29 cellular contexts compared by ENCODE assay signal in the genomic region with DNA sequence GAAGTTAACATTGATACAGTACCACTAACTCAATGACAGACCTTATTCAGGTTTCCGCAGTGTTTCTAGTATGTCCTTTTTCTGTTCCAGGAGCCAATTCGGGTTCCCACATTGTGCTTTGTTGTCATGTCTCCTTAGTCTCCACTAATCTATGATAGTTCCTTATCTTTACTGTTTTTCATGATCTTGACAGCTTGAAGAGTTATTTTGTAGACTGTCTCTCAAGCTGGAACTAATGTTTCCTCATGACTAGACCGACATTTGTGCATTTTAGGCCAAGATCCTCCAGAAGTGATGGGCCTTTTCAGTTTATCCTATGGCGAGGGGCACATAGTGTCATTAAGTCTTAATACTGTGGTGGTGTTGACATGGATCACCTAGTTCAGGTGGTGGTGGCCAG.
"Had no signal": no experiment of that assay in that cellular context is flagged by ENCODE, and none has a peak within 500 bp of the region (broad histone marks: within the 10 kb centered on the region; RNA-seq: fewer than 3 reads in every experiment).

No MANE protein-coding gene starts in this region.

- H3K4me3 ChIP-seq: stomach, suprapubic skin, testis, thoracic aorta, thyroid gland, tibial artery, tibial nerve, transverse colon, upper lobe of left lung, upper lobe of right lung, uterus, vagina had no signal

- H3K36me3 ChIP-seq: stomach, suprapubic skin, thoracic aorta, thyroid gland, tibial artery, tibial nerve, transverse colon, upper lobe of left lung, upper lobe of right lung, uterus, vagina had no signal

- DNase-seq: stimulated activated CD4-positive, alpha-beta T cell treated with anti-CD3 and anti-CD28 coated beads, Interleukin-2, amount 100 ng/mL, for 48 hours; stimulated activated CD4-positive, alpha-beta T cell treated with anti-CD3 and anti-CD28 coated beads, Interleukin-4, amount 100 ng/mL, for 1 hour; stimulated activated CD4-positive, alpha-beta T cell treated with anti-CD3 and anti-CD28 coated beads, Interleukin-4, amount 100 ng/mL, for 24 hours; stimulated activated CD4-positive, alpha-beta T cell treated with anti-CD3 and anti-CD28 coated beads, Interleukin-4, amount 100 ng/mL, for 4 hours; stimulated activated CD8-positive, alpha-beta memory T cell treated with anti-CD3 and anti-CD28 coated beads, Interleukin-4, amount 100 ng/mL, for 48 hours; stimulated activated naive B cell treated with anti-CD40 and anti-IgM and Interleukin-4, amounts not matched to agents 10 μg/mL and 1 μg/mL and 100 μg/mL, for 72 hours; stimulated activated naive CD4-positive, alpha-beta T cell; stimulated activated naive CD4-positive, alpha-beta T cell treated with Interleukin-2 at 50 U/mL for 16 hours; stimulated activated naive CD8-positive, alpha-beta T cell treated with anti-CD3 and anti-CD28 coated beads, Interleukin-15, amount 100 ng/mL, for 72 hours; stimulated activated naive CD8-positive, alpha-beta T cell treated with anti-CD3 and anti-CD28 coated beads, Interleukin-15, Interleukin-2, amounts not matched to agents 100 U/mL and 50 U/mL, for 24 hours; stomach; substantia nigra; testis; thyroid gland; tibial artery; transverse colon; trophoblast cell; upper lobe of left lung; upper lobe of right lung; uterus had no signal

- H3K4me3 Mint-ChIP-seq: stimulated activated effector memory CD8-positive, alpha-beta T cell treated with anti-CD3 and anti-CD28 coated beads, Interleukin-12 subunit alpha, Interleukin-12 subunit beta, amount 100 ng/mL, for 72 hours; stimulated activated memory B cell treated with anti-CD40 and anti-IgM and Interleukin-4, amounts not matched to agents 10 μg/mL and 1 μg/mL and 100 μg/mL, for 72 hours; stimulated activated naive B cell treated with anti-CD40 and anti-IgM and Interleukin-4, amounts not matched to agents 10 μg/mL and 1 μg/mL and 100 μg/mL, for 72 hours; stimulated activated naive CD8-positive, alpha-beta T cell treated with anti-CD3 and anti-CD28 coated beads, Interleukin-15, amount 100 ng/mL, for 72 hours; stimulated activated naive CD8-positive, alpha-beta T cell treated with anti-CD3 and anti-CD28 coated beads, Interleukin-15, Interleukin-2, amounts not matched to agents 100 ng/mL and 50 ng/mL, for 24 hours; type B pancreatic cell had no signal

- H3K9me3 Mint-ChIP-seq: stimulated activated effector memory CD8-positive, alpha-beta T cell treated with anti-CD3 and anti-CD28 coated beads, Interleukin-12 subunit alpha, Interleukin-12 subunit beta, amount 100 ng/mL, for 72 hours; stimulated activated memory B cell treated with anti-CD40 and anti-IgM and Interleukin-4, amounts not matched to agents 10 μg/mL and 1 μg/mL and 100 μg/mL, for 72 hours; stimulated activated naive B cell treated with anti-CD40 and anti-IgM and Interleukin-4, amounts not matched to agents 10 μg/mL and 1 μg/mL and 100 μg/mL, for 72 hours; stimulated activated naive CD8-positive, alpha-beta T cell treated with anti-CD3 and anti-CD28 coated beads, Interleukin-15, amount 100 ng/mL, for 72 hours; stimulated activated naive CD8-positive, alpha-beta T cell treated with anti-CD3 and anti-CD28 coated beads, Interleukin-15, Interleukin-2, amounts not matched to agents 100 ng/mL and 50 ng/mL, for 24 hours; type B pancreatic cell had no signal

- FAIRE-seq: urothelium cell line had no signal

- H3K27ac Mint-ChIP-seq: stimulated activated effector memory CD8-positive, alpha-beta T cell treated with anti-CD3 and anti-CD28 coated beads, Interleukin-12 subunit alpha, Interleukin-12 subunit beta, amount 100 ng/mL, for 72 hours; stimulated activated memory B cell treated with anti-CD40 and anti-IgM and Interleukin-4, amounts not matched to agents 10 μg/mL and 1 μg/mL and 100 μg/mL, for 72 hours; stimulated activated naive B cell treated with anti-CD40 and anti-IgM and Interleukin-4, amounts not matched to agents 10 μg/mL and 1 μg/mL and 100 μg/mL, for 72 hours; stimulated activated naive CD8-positive, alpha-beta T cell treated with anti-CD3 and anti-CD28 coated beads, Interleukin-15, Interleukin-2, amounts not matched to agents 100 ng/mL and 50 ng/mL, for 24 hours; type B pancreatic cell had no signal

- H3K4me1 ChIP-seq: stomach, suprapubic skin, testis, thyroid gland, tibial artery, tibial nerve, transverse colon, upper lobe of left lung, upper lobe of right lung, uterus, vagina had no signal

- H3K36me3 Mint-ChIP-seq: stimulated activated effector memory CD8-positive, alpha-beta T cell treated with anti-CD3 and anti-CD28 coated beads, Interleukin-12 subunit alpha, Interleukin-12 subunit beta, amount 100 ng/mL, for 72 hours; stimulated activated memory B cell treated with anti-CD40 and anti-IgM and Interleukin-4, amounts not matched to agents 10 μg/mL and 1 μg/mL and 100 μg/mL, for 72 hours; stimulated activated naive B cell treated with anti-CD40 and anti-IgM and Interleukin-4, amounts not matched to agents 10 μg/mL and 1 μg/mL and 100 μg/mL, for 72 hours; type B pancreatic cell had no signal

- H3K27me3 ChIP-seq: stomach, suprapubic skin, testis, thyroid gland, tibial nerve, upper lobe of left lung, uterus, vagina had no signal

- H3K27ac ChIP-seq: stomach, suprapubic skin, testis, thoracic aorta, thyroid gland, tibial artery, tibial nerve, transverse colon, upper lobe of left lung, upper lobe of right lung, uterus, vagina had no signal

- H3K9me3 ChIP-seq: stomach, suprapubic skin, testis, thoracic aorta, thyroid gland, tibial artery, tibial nerve, transverse colon, upper lobe of left lung, upper lobe of right lung, uterus, vagina had no signal

- ATAC-seq: stimulated activated effector memory CD8-positive, alpha-beta T cell treated with anti-CD3 and anti-CD28 coated beads, Interleukin-12 subunit alpha, Interleukin-12 subunit beta, amount 100 ng/mL, for 72 hours; stimulated activated memory B cell treated with anti-CD40 and anti-IgM and Interleukin-4, amounts not matched to agents 10 μg/mL and 1 μg/mL and 100 μg/mL, for 72 hours; stimulated activated naive B cell treated with anti-CD40 and anti-IgM and Interleukin-4, amounts not matched to agents 10 μg/mL and 1 μg/mL and 100 μg/mL, for 72 hours; stimulated activated naive CD8-positive, alpha-beta T cell treated with anti-CD3 and anti-CD28 coated beads, Interleukin-15, amount 100 ng/mL, for 72 hours; stimulated activated naive CD8-positive, alpha-beta T cell treated with anti-CD3 and anti-CD28 coated beads, Interleukin-15, Interleukin-2, amounts not matched to agents 100 U/mL and 50 U/mL, for 24 hours; upper lobe of right lung had no signal

- H3K4me1 Mint-ChIP-seq: stimulated activated effector memory CD8-positive, alpha-beta T cell treated with anti-CD3 and anti-CD28 coated beads, Interleukin-12 subunit alpha, Interleukin-12 subunit beta, amount 100 ng/mL, for 72 hours; stimulated activated memory B cell treated with anti-CD40 and anti-IgM and Interleukin-4, amounts not matched to agents 10 μg/mL and 1 μg/mL and 100 μg/mL, for 72 hours; stimulated activated naive B cell treated with anti-CD40 and anti-IgM and Interleukin-4, amounts not matched to agents 10 μg/mL and 1 μg/mL and 100 μg/mL, for 72 hours; stimulated activated naive CD8-positive, alpha-beta T cell treated with anti-CD3 and anti-CD28 coated beads, Interleukin-15, amount 100 ng/mL, for 72 hours had no signal
